Comparison of ENCODE assay signal across 16 cellular contexts in genomic region chr2:42223822-42224268, GRCh38. TPM values are rescaled to one million over a fixed set of nuclear protein-coding genes. Genes with fewer than 3 reads are reported as not detected.
DNase-seq lines count a peak whose midpoint lies in the region; ATAC-seq and TF ChIP-seq lines count a peak whose summit lies in the region.
"Had no signal": no experiment of that assay in that cellular context is flagged by ENCODE, and none has a peak within 500 bp of the region (broad histone marks: within the 10 kb centered on the region; RNA-seq: fewer than 3 reads in every experiment).

No MANE protein-coding gene starts in this region.

- DNase-seq in ELR (ENCODE audit: low read depth) (peak; percentile 14), IMR-90 (peak; percentile 67), choroid plexus epithelial cell (ENCODE audit: low read depth) (peak; percentile 35), progenitor cell of endocrine pancreas (ENCODE audit: low spot score, unreplicated experiment) (no peak), esophagus muscularis mucosa (ENCODE audit: extremely low spot score) (no peak)
- DNase-seq: activated CD8-positive, alpha-beta memory T cell treated with anti-CD3 and anti-CD28 coated beads for 24 hours; adrenal gland; COR-L47; NCI-H446 treated with DMSO at 0.1 percent for 48 hours; RPMI8226; small intestine; testis had no signal

- H3K23ac ChIP-seq in IMR-90 (ENCODE audit: low read depth, low read length): peak overlapping the region; percentile 60; the same call in 1 of the 2 replicates

- no peak overlapping the region for H2AFZ ChIP-seq in IMR-90 (replicated peaks; ENCODE audit: low read length, poor library complexity)

- POLR2A ChIA-PET in IMR-90 (lab: Charles Lee; ENCODE audit: unreplicated experiment): no interaction called here

- H3K9me1 ChIP-seq in IMR-90 (ENCODE audit: insufficient read depth, low read length): no peaks in the 10 kb centered on the region; the same call in 1 of the 2 replicates

- intact Hi-C loops in IMR-90 (cut with micrococcal nuclease) (no loop called here), esophagus muscularis mucosa (cut with DNase I) (no loop called here)

- in situ Hi-C loops in IMR-90 (cut with MboI; ENCODE audit: low sequenced_read_pairs): no loop called here

- no peak for TF ChIP-seq EP300 in esophagus muscularis mucosa (IDR thresholded peaks at IDR 0.05)

- no peak overlapping the region for H2AK9ac ChIP-seq in IMR-90 (replicated peaks; ENCODE audit: low read depth, low read length, poor library complexity)

- no peak overlapping the region for H3K56ac ChIP-seq in IMR-90 (ENCODE audit: extremely low read depth, insufficient read depth, low read length)

- peaks cover 2% of the 10 kb centered on the region for H3K36me3 Mint-ChIP-seq in progenitor cell of endocrine pancreas (ENCODE audit: insufficient read depth)

- no peak overlapping the region for H3K9ac ChIP-seq in IMR-90 (ENCODE audit: low read depth, low read length)

- no peak for TF ChIP-seq RAD21 in IMR-90 (IDR thresholded peaks at IDR 0.05; ENCODE audit: low read length)

- no peak overlapping the region for H2BK120ac ChIP-seq in IMR-90 (ENCODE audit: low read depth, low read length)

- no CpG with 5 or more reads among the region's 2 CpGs for WGBS in IMR-90 (ENCODE audit: extremely low coverage in 2 of 2, insufficient read length in 1 of 2), 2 experiments
- 71% methylated on average over 2 of the region's 2 CpGs for WGBS in esophagus muscularis mucosa

- no peaks in the 10 kb centered on the region for H3K27me3 Mint-ChIP-seq in progenitor cell of endocrine pancreas

- peak overlapping the region; percentile 82 for H3K18ac ChIP-seq in IMR-90 (ENCODE audit: low read depth, low read length)

- H3K4me1 ChIP-seq in IMR-90 (ENCODE audit: control insufficient read depth, insufficient read depth, low read length): peaks cover 4% of the 10 kb centered on the region
- peaks cover 33 to 38% of the 10 kb centered on the region in 2 experiments for H3K4me1 ChIP-seq in neutrophil (ENCODE audit: control insufficient read depth in 1 of 2, insufficient read depth in 1 of 2, low read depth in 1 of 2, low read length in 1 of 2)
- peaks cover 0 to 13% (median 6%) of the 10 kb centered on the region in 4 donors for H3K4me1 ChIP-seq in esophagus muscularis mucosa
- H3K4me1 ChIP-seq: testis had no signal

- peaks cover 2% of the 10 kb centered on the region; the same call in 1 of the 2 replicates for H3K36me3 ChIP-seq in IMR-90 (ENCODE audit: control insufficient read depth, insufficient read depth, low read length)
- no peaks in the 10 kb centered on the region for H3K36me3 ChIP-seq in neutrophil
- no peaks in the 10 kb centered on the region for H3K36me3 ChIP-seq in esophagus muscularis mucosa
- H3K36me3 ChIP-seq: adrenal gland had no signal

- H3K14ac ChIP-seq in IMR-90 (replicated peaks; ENCODE audit: low read depth, low read length): no peak overlapping the region

- TF ChIP-seq POLR2A in IMR-90 (IDR thresholded peaks at IDR 0.05; ENCODE audit: low read depth, low read length) (no peak), esophagus muscularis mucosa (IDR thresholded peaks at IDR 0.05; ENCODE audit: low read depth) (no peak)

- H3K4ac ChIP-seq in IMR-90 (ENCODE audit: low read depth, low read length): no peak overlapping the region

- no TSS peak for BruUV-seq in IMR-90 (replicated peaks; lab: Mats Ljungman, UMichigan)

- peak overlapping the region; percentile 78 for H3K4me2 ChIP-seq in IMR-90 (ENCODE audit: low read depth, low read length)

- dilution Hi-C loops in IMR-90 (cut with HindIII; ENCODE audit: low sequenced_read_pairs, unreplicated experiment): no loop called here

- H3K9me3 ChIP-seq in IMR-90 (ENCODE audit: control insufficient read depth, insufficient read depth, low read length) (no peaks in the 10 kb centered on the region), neutrophil (no peaks in the 10 kb centered on the region), esophagus muscularis mucosa (no peaks in the 10 kb centered on the region)
- H3K9me3 ChIP-seq: adrenal gland, testis had no signal

- peaks cover 23% of the 10 kb centered on the region for H3K4me1 Mint-ChIP-seq in progenitor cell of endocrine pancreas (ENCODE audit: low read depth)

- H4K5ac ChIP-seq in IMR-90 (ENCODE audit: low read depth, low read length): no peak overlapping the region

- no peak overlapping the region for H2BK15ac ChIP-seq in IMR-90 (ENCODE audit: low read depth, low read length)

- no peak overlapping the region for H2BK20ac ChIP-seq in IMR-90 (ENCODE audit: low read depth, low read length)

- no peak overlapping the region for H4K91ac ChIP-seq in IMR-90 (ENCODE audit: insufficient read depth, low read depth, low read length)

- no peak overlapping the region for H2AK5ac ChIP-seq in IMR-90 (ENCODE audit: low read depth, low read length)

- no peak for TF ChIP-seq CTCF in IMR-90 (conservative IDR thresholded peaks at IDR 0.05; ENCODE audit: low read depth, low read length)
- no peak for TF ChIP-seq CTCF in choroid plexus epithelial cell (conservative IDR thresholded peaks at IDR 0.05; ENCODE audit: low read depth, low read length)
- no peak for TF ChIP-seq CTCF in neutrophil (IDR thresholded peaks at IDR 0.05)
- no peak for TF ChIP-seq CTCF in progenitor cell of endocrine pancreas (IDR thresholded peaks at IDR 0.05; ENCODE audit: unreplicated experiment)
- TF ChIP-seq CTCF in esophagus muscularis mucosa (IDR thresholded peaks at IDR 0.05): no peak

- no peak overlapping the region for H3K4me3 Mint-ChIP-seq in progenitor cell of endocrine pancreas (ENCODE audit: low read depth)
- H3K4me3 Mint-ChIP-seq: neural crest cell had no signal

- H4K20me1 ChIP-seq in IMR-90 (ENCODE audit: insufficient read depth, low read length): no peaks in the 10 kb centered on the region

- no peak overlapping the region for H3K27ac Mint-ChIP-seq in progenitor cell of endocrine pancreas

- no peak overlapping the region for H3K4me3 ChIP-seq in IMR-90 (ENCODE audit: insufficient read depth, low read depth, low read length)
- no peak overlapping the region for H3K4me3 ChIP-seq in choroid plexus epithelial cell (ENCODE audit: low read depth, low read length)
- no peak overlapping the region for H3K4me3 ChIP-seq in neutrophil (ENCODE audit: low read depth in 1 of 2, low read length in 1 of 2)
- H3K4me3 ChIP-seq in esophagus muscularis mucosa: no peak overlapping the region
- H3K4me3 ChIP-seq: adrenal gland, testis had no signal

- CTCF ChIA-PET in IMR-90 (lab: Yijun Ruan, JAX): no interaction called here

- peak overlapping the region; percentile 70 for H2BK5ac ChIP-seq in IMR-90 (ENCODE audit: low read depth, low read length, poor library complexity, severe bottlenecking)

- no peak overlapping the region for H3K27ac ChIP-seq in IMR-90 (ENCODE audit: insufficient read depth, low read length)
- peak overlapping the region; percentile 53 for H3K27ac ChIP-seq in neutrophil
- no peak overlapping the region for H3K27ac ChIP-seq in esophagus muscularis mucosa (replicated peaks in 1 of 4)
- H3K27ac ChIP-seq: adrenal gland, testis had no signal

- ATAC-seq in IMR-90 (ENCODE audit: low read depth): peak; percentile 68
- ATAC-seq in HG03342 (IDR thresholded peaks at IDR 0.05; ENCODE audit: unreplicated experiment): no peak
- ATAC-seq: left lobe of liver had no signal

- peaks cover 27 to 70% of the 10 kb centered on the region in 2 experiments for H3K79me1 ChIP-seq in IMR-90 (ENCODE audit: low read depth in 1 of 2, low read length in 2 of 2)

- peak overlapping the region in 1 of 2 experiments; percentile 38; a peak in 1 of 4 replicates for H4K8ac ChIP-seq in IMR-90 (ENCODE audit: low read depth in 2 of 2, low read length in 2 of 2)

- no peaks in the 10 kb centered on the region for H3K9me3 Mint-ChIP-seq in progenitor cell of endocrine pancreas (ENCODE audit: low read depth)
- H3K9me3 Mint-ChIP-seq: neural crest cell had no signal

- H3K27me3 ChIP-seq in IMR-90 (ENCODE audit: control insufficient read depth, insufficient read depth, low read length) (no peaks in the 10 kb centered on the region), neutrophil (no peaks in the 10 kb centered on the region), esophagus muscularis mucosa (no peaks in the 10 kb centered on the region)
- H3K27me3 ChIP-seq: adrenal gland, testis had no signal

TF ChIP-seq in IMR-90, 13 proteins besides CTCF, POLR2A, EP300 and RAD21:
- TF ChIP-seq RFX5 (IDR thresholded peaks at IDR 0.05; ENCODE audit: low read depth, low read length): no peak
- TF ChIP-seq FOS (IDR thresholded peaks at IDR 0.05; ENCODE audit: low read depth, low read length): no peak
- TF ChIP-seq SMC3 (IDR thresholded peaks at IDR 0.05; ENCODE audit: low read depth, low read length): no peak
- no peak for TF ChIP-seq MXI1 (IDR thresholded peaks at IDR 0.05; ENCODE audit: borderline replicate concordance, low read depth, low read length)
- TF ChIP-seq MAZ (IDR thresholded peaks at IDR 0.05; ENCODE audit: borderline replicate concordance, low read depth, low read length): no peak

RNA-seq across cellular contexts. Expression of gene EML4, which starts 54.7 kb away (rescaled TPM):
- 73.7 and 85.8 TPM in 2 replicates for total RNA-seq in IMR-90 (2012; rRNA removed)
- 24.8 and 29.7 TPM in 2 replicates for polyA plus RNA-seq in IMR-90 (2012; rRNA removed)
- polyA plus RNA-seq in IMR-90 (2012; cell fraction: cytosol; rRNA removed): 6.9 and 14.5 TPM in 2 replicates
- 24.1 and 88.2 TPM in 2 replicates for polyA plus RNA-seq in IMR-90 (2012; cell fraction: nucleus; rRNA removed; ENCODE audit: low replicate concordance)
- 75.7 and 79.1 TPM in 2 replicates for total RNA-seq in progenitor cell of endocrine pancreas
- 10 to 100 TPM; 14.5 to 23.2 (median 17.8) TPM for total RNA-seq in esophagus muscularis mucosa

Comparison
In these comparisons a context has a peak if more than half of its experiments do, and no peak if none do; other contexts are left out.
1. DNase-seq: peak in ELR (single experiment), IMR-90 (single experiment) and choroid plexus epithelial cell (single experiment); none in progenitor cell of endocrine pancreas (single experiment) and esophagus muscularis mucosa (single experiment).